ENCODE assay signal across 8 cellular contexts in genomic region chr17:44006581-44007345, GRCh38. TPM values are rescaled to one million over a fixed set of nuclear protein-coding genes. Genes with fewer than 3 reads are reported as not detected.
DNase-seq lines count a peak whose midpoint lies in the region; ATAC-seq and TF ChIP-seq lines count a peak whose summit lies in the region.

No MANE protein-coding gene starts in this region.

- peak overlapping the region; percentile 78 for H3K27ac Mint-ChIP-seq in activated CD4-positive, alpha-beta T cell treated with anti-CD3 and anti-CD28 coated beads, Interleukin-2, amount 10 ng/mL, durations not matched to agents 24 days and 14 days
- peak overlapping the region; percentile 84 for H3K27ac Mint-ChIP-seq in dendritic cell treated with granulocyte-macrophage colony-stimulating factor and Interleukin-4, amounts not matched to agents 40 ng/mL and 50 ng/mL, for 4 days

- peak overlapping the region; percentile 83 for H3K4me3 Mint-ChIP-seq in activated CD4-positive, alpha-beta T cell treated with anti-CD3 and anti-CD28 coated beads, Interleukin-2, amount 10 ng/mL, durations not matched to agents 24 days and 14 days
- peak overlapping the region; percentile 84 for H3K4me3 Mint-ChIP-seq in dendritic cell treated with granulocyte-macrophage colony-stimulating factor and Interleukin-4, amounts not matched to agents 40 ng/mL and 50 ng/mL, for 4 days

- H3K27ac ChIP-seq in liver (ENCODE audit: low read depth in 1 of 2, low read length in 2 of 2) = peak overlapping the region; percentile 94 to 98

- H3K27me3 Mint-ChIP-seq in activated CD4-positive, alpha-beta T cell treated with anti-CD3 and anti-CD28 coated beads, Interleukin-2, amount 10 ng/mL, durations not matched to agents 24 days and 14 days = peaks cover 16% of the 10 kb centered on the region
- peaks cover 43% of the 10 kb centered on the region for H3K27me3 Mint-ChIP-seq in dendritic cell treated with granulocyte-macrophage colony-stimulating factor and Interleukin-4, amounts not matched to agents 40 ng/mL and 50 ng/mL, for 4 days

- ATAC-seq in HG03442 (IDR thresholded peaks at IDR 0.05; ENCODE audit: unreplicated experiment) = peak; percentile 54

- no peaks in the 10 kb centered on the region for H3K9me3 Mint-ChIP-seq in activated CD4-positive, alpha-beta T cell treated with anti-CD3 and anti-CD28 coated beads, Interleukin-2, amount 10 ng/mL, durations not matched to agents 24 days and 14 days
- no peaks in the 10 kb centered on the region for H3K9me3 Mint-ChIP-seq in dendritic cell treated with granulocyte-macrophage colony-stimulating factor and Interleukin-4, amounts not matched to agents 40 ng/mL and 50 ng/mL, for 4 days

- DNase-seq in NCI-H2081 (lab: John Stamatoyannopoulos, UW) (peak; percentile 86 to 91), NCI-H2081 treated with DMSO at 0.1 percent for 48 hours (lab: John Stamatoyannopoulos, UW) (no peak), NCI-H69 (lab: John Stamatoyannopoulos, UW) (peak; percentile 98)
- peak; percentile 96 for DNase-seq in activated CD4-positive, alpha-beta T cell treated with anti-CD3 and anti-CD28 coated beads, Interleukin-2, amount 10 ng/mL, durations not matched to agents 24 days and 14 days
- DNase-seq in stimulated activated CD4-positive, alpha-beta T cell treated with anti-CD3 and anti-CD28 coated beads, Interleukin-2, amount 100 ng/mL, for 4 hours (ENCODE audit: low read depth) = peak; percentile 97

- no peaks in the 10 kb centered on the region for H3K9me3 ChIP-seq in liver (ENCODE audit: control insufficient read depth in 4 of 4, low read length in 3 of 4)

- peaks cover 4 to 17% (median 13%) of the 10 kb centered on the region in 4 donors for H3K36me3 ChIP-seq in liver (ENCODE audit: control insufficient read depth in 4 of 4, insufficient read depth in 3 of 4, low read depth in 1 of 4, low read length in 3 of 4)

- H3K27me3 ChIP-seq in liver (ENCODE audit: control insufficient read depth in 4 of 4, insufficient read depth in 4 of 4, low read length in 3 of 4) = no peaks in the 10 kb centered on the region

- TF ChIP-seq CTCF in liver (IDR thresholded peaks at IDR 0.05; ENCODE audit: low read depth, low read length, missing input control) = peak; percentile 37

- H3K4me1 ChIP-seq in liver (ENCODE audit: control insufficient read depth in 4 of 4, insufficient read depth in 4 of 4, low read length in 3 of 4) = peaks cover 20 to 75% (median 59%) of the 10 kb centered on the region in 4 donors

- intact Hi-C loops in activated CD4-positive, alpha-beta T cell treated with anti-CD3 and anti-CD28 coated beads, Interleukin-2, amount 10 ng/mL, durations not matched to agents 24 days and 14 days (cut with micrococcal nuclease) = loop anchor here (1.0 to 10.0 kb wide), 3 partner anchors 9 to 522 kb away; partner anchors contain the start of gene DHX8
- intact Hi-C loops in dendritic cell treated with granulocyte-macrophage colony-stimulating factor and Interleukin-4, amounts not matched to agents 40 ng/mL and 50 ng/mL, for 4 days (cut with micrococcal nuclease) = loop anchor here (2.0 kb wide), 1 partner anchor 64 kb away; the partner anchor contains the start of gene G6PC3

- no peak overlapping the region for H3K9ac ChIP-seq in liver (ENCODE audit: low read depth in 1 of 2, low read length in 2 of 2)

- peaks cover 25% of the 10 kb centered on the region for H3K4me1 Mint-ChIP-seq in activated CD4-positive, alpha-beta T cell treated with anti-CD3 and anti-CD28 coated beads, Interleukin-2, amount 10 ng/mL, durations not matched to agents 24 days and 14 days
- peaks cover 70% of the 10 kb centered on the region for H3K4me1 Mint-ChIP-seq in dendritic cell treated with granulocyte-macrophage colony-stimulating factor and Interleukin-4, amounts not matched to agents 40 ng/mL and 50 ng/mL, for 4 days (ENCODE audit: low read depth)

- 7% methylated on average over 40 of the region's 40 CpGs for WGBS in liver

- no peak for TF ChIP-seq RAD21 in liver (IDR thresholded peaks at IDR 0.05)

- H3K4me3 ChIP-seq in liver (ENCODE audit: low read depth in 1 of 3, low read length in 3 of 3) = peak overlapping the region; percentile 78 to 90 (median 81)

- H3K36me3 Mint-ChIP-seq in activated CD4-positive, alpha-beta T cell treated with anti-CD3 and anti-CD28 coated beads, Interleukin-2, amount 10 ng/mL, durations not matched to agents 24 days and 14 days (ENCODE audit: low read depth) = peaks cover 11% of the 10 kb centered on the region
- peaks cover 39% of the 10 kb centered on the region for H3K36me3 Mint-ChIP-seq in dendritic cell treated with granulocyte-macrophage colony-stimulating factor and Interleukin-4, amounts not matched to agents 40 ng/mL and 50 ng/mL, for 4 days (ENCODE audit: low read depth)

TF ChIP-seq in liver, 16 proteins besides CTCF, POLR2A, EP300 and RAD21 (continues in another document):
- TF ChIP-seq TAF1 (conservative IDR thresholded peaks at IDR 0.05) (peak; percentile 25), REST (IDR thresholded peaks at IDR 0.05) (peak; percentile 39), NR2F2 (IDR thresholded peaks at IDR 0.05) (peak; percentile 21), YY1 (IDR thresholded peaks at IDR 0.05) (peak; percentile 72), HNF4A (conservative IDR thresholded peaks at IDR 0.05) (peak in 1 of 2 donors; percentile 15), EGR1 (IDR thresholded peaks at IDR 0.05; ENCODE audit: low read depth in 2 of 2) (no peak), MAX (IDR thresholded peaks at IDR 0.05) (no peak), FOXA1 (IDR thresholded peaks at IDR 0.05) (no peak), SP1 (IDR thresholded peaks at IDR 0.05) (peak; percentile 48), ZBTB33 (IDR thresholded peaks at IDR 0.05) (no peak), ATF3 (IDR thresholded peaks at IDR 0.05) (no peak), HNF4G (IDR thresholded peaks at IDR 0.05) (no peak), GABPA (IDR thresholded peaks at IDR 0.05 in 1 of 2, conservative IDR thresholded peaks at IDR 0.05 in 1 of 2) (no peak), RXRA (IDR thresholded peaks at IDR 0.05) (no peak)

RNA-seq across cellular contexts. Expression of gene NAGS, which starts 2.3 kb away (rescaled TPM):
- 0.59 and 0.91 TPM in 2 replicates for total RNA-seq in activated CD4-positive, alpha-beta T cell treated with anti-CD3 and anti-CD28 coated beads, Interleukin-2, amount 10 ng/mL, durations not matched to agents 24 days and 14 days
- total RNA-seq in liver = 10 to 100 TPM; 21.5 to 29.4 TPM
- 10 to 100 TPM; 27.1 to 29.8 TPM for polyA plus RNA-seq in liver

RNA-seq across cellular contexts. Expression of gene TMEM101, which starts 8.0 kb away (rescaled TPM):
- total RNA-seq in activated CD4-positive, alpha-beta T cell treated with anti-CD3 and anti-CD28 coated beads, Interleukin-2, amount 10 ng/mL, durations not matched to agents 24 days and 14 days = 27.5 and 32.8 TPM in 2 replicates
- 10 to 100 TPM; 24.4 to 25.7 TPM for total RNA-seq in liver
- 10 to 100 TPM; 12.0 to 18.4 TPM for polyA plus RNA-seq in liver

RNA-seq across cellular contexts. Expression of gene PYY, which starts 53.0 kb away (rescaled TPM):
- 0.26 TPM in 1 of 2 replicates, not detected in the other for total RNA-seq in activated CD4-positive, alpha-beta T cell treated with anti-CD3 and anti-CD28 coated beads, Interleukin-2, amount 10 ng/mL, durations not matched to agents 24 days and 14 days
- total RNA-seq in liver = not detected
- under 1 TPM in 1 of 2 donors, not detected in 1; 0.05 TPM for polyA plus RNA-seq in liver

RNA-seq across cellular contexts. Expression of gene LSM12, which starts 59.7 kb away (rescaled TPM):
- total RNA-seq in activated CD4-positive, alpha-beta T cell treated with anti-CD3 and anti-CD28 coated beads, Interleukin-2, amount 10 ng/mL, durations not matched to agents 24 days and 14 days = 101 and 107 TPM in 2 replicates
- 10 to 100 TPM; 12.1 to 13.6 TPM for total RNA-seq in liver
- polyA plus RNA-seq in liver = 10 to 100 TPM; 16.7 to 31.9 TPM

Comparison
In these comparisons a context has a peak if more than half of its experiments do, and no peak if none do; other contexts are left out.
1. RNA of gene NAGS, which starts 2.3 kb away (total RNA-seq): 21.5 to 29.4 TPM in liver; 0.59 to 0.91 TPM in activated CD4-positive, alpha-beta T cell treated with anti-CD3 and anti-CD28 coated beads, Interleukin-2, amount 10 ng/mL, durations not matched to agents 24 days and 14 days; every median in the first group is over 10 times any median in the second.